Comparison of ENCODE assay signal across 15 cellular contexts in the genomic region with DNA sequence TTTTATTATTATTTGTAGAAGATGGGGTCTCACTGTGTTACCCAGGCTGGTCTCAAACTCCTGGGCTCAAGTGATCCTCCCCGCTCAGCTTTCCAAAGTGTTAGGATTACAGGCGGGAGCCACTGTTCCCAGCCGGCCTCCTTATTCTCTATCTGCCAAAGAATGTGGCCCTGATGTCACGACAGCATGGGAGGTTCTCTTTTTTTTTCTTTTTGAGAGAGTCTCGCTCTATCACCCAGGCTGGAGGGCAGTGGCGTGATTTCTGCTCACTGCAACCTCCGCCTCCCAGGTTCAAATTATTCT. TPM values are rescaled to one million over a fixed set of nuclear protein-coding genes. Genes with fewer than 3 reads are reported as not detected.
DNase-seq lines count a peak whose midpoint lies in the region; ATAC-seq and TF ChIP-seq lines count a peak whose summit lies in the region.
"Had no signal": no experiment of that assay in that cellular context is flagged by ENCODE, and none has a peak within 500 bp of the region (broad histone marks: within the 10 kb centered on the region; RNA-seq: fewer than 3 reads in every experiment).

No MANE protein-coding gene starts in this region.

- peaks cover 7% of the 10 kb centered on the region; the same call in 1 of the 2 replicates for H4K20me1 ChIP-seq in Karpas-422 (ENCODE audit: insufficient read depth, low read depth, low read length)

- CTCF ChIA-PET in activated CD8-positive, alpha-beta T cell treated with anti-CD3 and anti-CD28 coated beads, Interleukin-2, amount 10 ng/mL, durations not matched to agents 7 days and 5 days (lab: Charles Lee), result no interaction called here

- H3K9me3 ChIP-seq in Karpas-422 (ENCODE audit: low read length) (no peaks in the 10 kb centered on the region), MG63 (no peaks in the 10 kb centered on the region)
- H3K9me3 ChIP-seq: BLaER1 treated with 17β-estradiol and CSF1 and Interleukin-3, amounts not matched to agents 10 nM and 100 nM had no signal

- H3K4me3 ChIP-seq in Karpas-422 (ENCODE audit: low read length), result no peak overlapping the region
- H3K4me3 ChIP-seq in MG63, result no peak overlapping the region
- H3K4me3 ChIP-seq in H7 (ENCODE audit: insufficient read depth, low read depth, low read length), result no peak overlapping the region
- H3K4me3 ChIP-seq: BLaER1 treated with 17β-estradiol and CSF1 and Interleukin-3, amounts not matched to agents 10 nM and 100 nM had no signal

- no peaks in the 10 kb centered on the region for H3K27me3 Mint-ChIP-seq in brain
- H3K27me3 Mint-ChIP-seq in nephron progenitor cell (ENCODE audit: low read depth, poor library complexity), result no peaks in the 10 kb centered on the region
- no peaks in the 10 kb centered on the region for H3K27me3 Mint-ChIP-seq in stimulated activated memory B cell treated with anti-CD40 and anti-IgM and Interleukin-4, amounts not matched to agents 10 μg/mL and 1 μg/mL and 100 μg/mL, for 72 hours
- H3K27me3 Mint-ChIP-seq in activated CD8-positive, alpha-beta T cell treated with anti-CD3 and anti-CD28 coated beads, Interleukin-2, amount 10 ng/mL, durations not matched to agents 7 days and 5 days (ENCODE audit: low read depth), result no peaks in the 10 kb centered on the region
- H3K27me3 Mint-ChIP-seq: CD4-positive, CD25-positive, alpha-beta regulatory T cell had no signal

- H3K9me3 Mint-ChIP-seq in brain, result peaks cover 0 to 2% (median 0%) of the 10 kb centered on the region in 5 experiments
- H3K9me3 Mint-ChIP-seq in nephron progenitor cell, result no peaks in the 10 kb centered on the region
- H3K9me3 Mint-ChIP-seq in stimulated activated memory B cell treated with anti-CD40 and anti-IgM and Interleukin-4, amounts not matched to agents 10 μg/mL and 1 μg/mL and 100 μg/mL, for 72 hours, result no peaks in the 10 kb centered on the region
- no peaks in the 10 kb centered on the region for H3K9me3 Mint-ChIP-seq in activated CD8-positive, alpha-beta T cell treated with anti-CD3 and anti-CD28 coated beads, Interleukin-2, amount 10 ng/mL, durations not matched to agents 7 days and 5 days (ENCODE audit: insufficient read depth)
- H3K9me3 Mint-ChIP-seq: CD4-positive, CD25-positive, alpha-beta regulatory T cell had no signal

- ATAC-seq in stimulated activated memory B cell treated with anti-CD40 and anti-IgM and Interleukin-4, amounts not matched to agents 10 μg/mL and 1 μg/mL and 100 μg/mL, for 72 hours, result no peak
- ATAC-seq in activated CD8-positive, alpha-beta T cell treated with anti-CD3 and anti-CD28 coated beads, Interleukin-2, amount 10 ng/mL, durations not matched to agents 7 days and 5 days, result no peak

- H3K9ac ChIP-seq in Karpas-422 (ENCODE audit: low read length), result peak overlapping the region; percentile 75; the same call in 1 of the 2 replicates

- peak overlapping the region; percentile 68 for H3K4me2 ChIP-seq in Karpas-422 (ENCODE audit: low read depth, low read length, poor library complexity, severe bottlenecking)

- H3K27ac Mint-ChIP-seq in brain (peak overlapping the region; percentile 69 to 98 (median 95)), nephron progenitor cell (peak overlapping the region; percentile 94)
- H3K27ac Mint-ChIP-seq in stimulated activated memory B cell treated with anti-CD40 and anti-IgM and Interleukin-4, amounts not matched to agents 10 μg/mL and 1 μg/mL and 100 μg/mL, for 72 hours, result peak overlapping the region; percentile 28
- no peak overlapping the region for H3K27ac Mint-ChIP-seq in activated CD8-positive, alpha-beta T cell treated with anti-CD3 and anti-CD28 coated beads, Interleukin-2, amount 10 ng/mL, durations not matched to agents 7 days and 5 days

- DNase-seq in Karpas-422 (no peak), nephron progenitor cell (no peak), MG63 (no peak), H7 (no peak)
- no peak for DNase-seq in stimulated activated CD4-positive, alpha-beta T cell treated with anti-CD3 and anti-CD28 coated beads, Interleukin-2, amount 100 ng/mL, for 24 hours
- no peak for DNase-seq in activated CD8-positive, alpha-beta T cell treated with anti-CD3 and anti-CD28 coated beads, Interleukin-2, amount 10 ng/mL, durations not matched to agents 7 days and 5 days
- DNase-seq: ACHN; CD4-positive, CD25-positive, alpha-beta regulatory T cell; DMS53; GF-D8 had no signal

- H3K79me2 ChIP-seq in Karpas-422 (ENCODE audit: low read length), result peaks cover 87% of the 10 kb centered on the region

- H3K36me3 Mint-ChIP-seq in brain (no peaks in the 10 kb centered on the region), nephron progenitor cell (ENCODE audit: low read depth) (no peaks in the 10 kb centered on the region)
- H3K36me3 Mint-ChIP-seq in stimulated activated memory B cell treated with anti-CD40 and anti-IgM and Interleukin-4, amounts not matched to agents 10 μg/mL and 1 μg/mL and 100 μg/mL, for 72 hours, result peaks cover 9% of the 10 kb centered on the region
- no peaks in the 10 kb centered on the region for H3K36me3 Mint-ChIP-seq in activated CD8-positive, alpha-beta T cell treated with anti-CD3 and anti-CD28 coated beads, Interleukin-2, amount 10 ng/mL, durations not matched to agents 7 days and 5 days (ENCODE audit: low read depth)
- H3K36me3 Mint-ChIP-seq: CD4-positive, CD25-positive, alpha-beta regulatory T cell had no signal

- peak overlapping the region; percentile 88; the same call in 1 of the 2 replicates for H3K27ac ChIP-seq in Karpas-422 (ENCODE audit: low read length)

- H3K27me3 ChIP-seq in Karpas-422 (ENCODE audit: low read length) (no peaks in the 10 kb centered on the region), MG63 (no peaks in the 10 kb centered on the region), H7 (ENCODE audit: control insufficient read depth, insufficient read depth, low read length) (no peaks in the 10 kb centered on the region)
- H3K27me3 ChIP-seq: BLaER1 treated with 17β-estradiol and CSF1 and Interleukin-3, amounts not matched to agents 10 nM and 100 nM had no signal

- POLR2A ChIA-PET in activated CD8-positive, alpha-beta T cell treated with anti-CD3 and anti-CD28 coated beads, Interleukin-2, amount 10 ng/mL, durations not matched to agents 7 days and 5 days (lab: Charles Lee), result no interaction called here

- TF ChIP-seq CTCF in brain (conservative IDR thresholded peaks at IDR 0.05), result no peak
- TF ChIP-seq CTCF in nephron progenitor cell (IDR thresholded peaks at IDR 0.05), result no peak

- peaks cover 49% of the 10 kb centered on the region for H3K4me1 ChIP-seq in Karpas-422 (ENCODE audit: low read length)

- no peaks in the 10 kb centered on the region for H3K36me3 ChIP-seq in Karpas-422 (ENCODE audit: insufficient read depth, low read length)
- peaks cover 8% of the 10 kb centered on the region for H3K36me3 ChIP-seq in MG63
- no peaks in the 10 kb centered on the region for H3K36me3 ChIP-seq in H7 (replicated peaks; ENCODE audit: control insufficient read depth, insufficient read depth, low read length)

- peaks cover 64% of the 10 kb centered on the region for H3K4me1 Mint-ChIP-seq in brain
- peaks cover 57% of the 10 kb centered on the region for H3K4me1 Mint-ChIP-seq in nephron progenitor cell
- H3K4me1 Mint-ChIP-seq in stimulated activated memory B cell treated with anti-CD40 and anti-IgM and Interleukin-4, amounts not matched to agents 10 μg/mL and 1 μg/mL and 100 μg/mL, for 72 hours, result peaks cover 39% of the 10 kb centered on the region
- peaks cover 11% of the 10 kb centered on the region for H3K4me1 Mint-ChIP-seq in activated CD8-positive, alpha-beta T cell treated with anti-CD3 and anti-CD28 coated beads, Interleukin-2, amount 10 ng/mL, durations not matched to agents 7 days and 5 days (ENCODE audit: low read depth)

- H3K4me3 Mint-ChIP-seq in brain (peak overlapping the region in 1 of 5 experiments; percentile 69), nephron progenitor cell (no peak overlapping the region)
- H3K4me3 Mint-ChIP-seq in stimulated activated memory B cell treated with anti-CD40 and anti-IgM and Interleukin-4, amounts not matched to agents 10 μg/mL and 1 μg/mL and 100 μg/mL, for 72 hours, result no peak overlapping the region
- no peak overlapping the region for H3K4me3 Mint-ChIP-seq in activated CD8-positive, alpha-beta T cell treated with anti-CD3 and anti-CD28 coated beads, Interleukin-2, amount 10 ng/mL, durations not matched to agents 7 days and 5 days
- H3K4me3 Mint-ChIP-seq: CD4-positive, CD25-positive, alpha-beta regulatory T cell had no signal

- no peaks in the 10 kb centered on the region for H3K9me2 ChIP-seq in Karpas-422 (replicated peaks; ENCODE audit: insufficient read depth, low read length)

- H2AFZ ChIP-seq in Karpas-422 (ENCODE audit: low read length), result no peak overlapping the region

RNA-seq across cellular contexts. Expression of a gene that starts 23.5 kb away (rescaled TPM):
- 32.7 and 38.2 TPM in 2 replicates for total RNA-seq in Karpas-422 (2014; rRNA removed; shearing (Covaris generic); ENCODE audit: low replicate concordance)
- polyA plus RNA-seq in brain (ENCODE audit: insufficient read depth, low read depth, low replicate concordance), result 40.8 TPM
- total RNA-seq in MG63 (2014; rRNA removed; shearing (Covaris generic); ENCODE audit: low replicate concordance), result 28.9 and 45.7 TPM in 2 replicates
- 10 to 100 TPM; 33.2 to 33.4 TPM for total RNA-seq in activated CD8-positive, alpha-beta T cell treated with anti-CD3 and anti-CD28 coated beads, Interleukin-2, amount 10 ng/mL, durations not matched to agents 7 days and 5 days
- total RNA-seq in H7 (2014; rRNA removed; shearing (Covaris generic)), result 117 and 151 TPM in 2 replicates

RNA-seq across cellular contexts. Expression of a gene that starts 33.6 kb away (rescaled TPM):
- 26.8 and 45.6 TPM in 2 replicates for total RNA-seq in Karpas-422 (2014; rRNA removed; shearing (Covaris generic); ENCODE audit: low replicate concordance)
- polyA plus RNA-seq in brain (ENCODE audit: insufficient read depth, low read depth, low replicate concordance), result 55.1 TPM
- 74.6 and 82.8 TPM in 2 replicates for total RNA-seq in MG63 (2014; rRNA removed; shearing (Covaris generic); ENCODE audit: low replicate concordance)
- 10 to 100 TPM; 20.4 to 20.5 TPM for total RNA-seq in activated CD8-positive, alpha-beta T cell treated with anti-CD3 and anti-CD28 coated beads, Interleukin-2, amount 10 ng/mL, durations not matched to agents 7 days and 5 days
- total RNA-seq in H7 (2014; rRNA removed; shearing (Covaris generic)), result 81.1 and 90.3 TPM in 2 replicates

RNA-seq across cellular contexts. Expression of a gene that starts 33.7 kb away (rescaled TPM):
- 16.5 and 28.1 TPM in 2 replicates for total RNA-seq in Karpas-422 (2014; rRNA removed; shearing (Covaris generic); ENCODE audit: low replicate concordance)
- polyA plus RNA-seq in brain (ENCODE audit: insufficient read depth, low read depth, low replicate concordance), result 18.0 TPM
- 29.3 and 39.2 TPM in 2 replicates for total RNA-seq in MG63 (2014; rRNA removed; shearing (Covaris generic); ENCODE audit: low replicate concordance)
- total RNA-seq in activated CD8-positive, alpha-beta T cell treated with anti-CD3 and anti-CD28 coated beads, Interleukin-2, amount 10 ng/mL, durations not matched to agents 7 days and 5 days, result 10 to 100 TPM; 20.2 to 23.0 TPM
- 58.2 and 68.3 TPM in 2 replicates for total RNA-seq in H7 (2014; rRNA removed; shearing (Covaris generic))

RNA-seq across cellular contexts. Expression of a gene that starts 46.6 kb away (rescaled TPM):
- total RNA-seq in Karpas-422 (2014; rRNA removed; shearing (Covaris generic); ENCODE audit: low replicate concordance), result 6.1 and 12.9 TPM in 2 replicates
- 1.9 TPM for polyA plus RNA-seq in brain (ENCODE audit: insufficient read depth, low read depth, low replicate concordance)
- 0.30 TPM in 1 of 2 replicates, not detected in the other for total RNA-seq in MG63 (2014; rRNA removed; shearing (Covaris generic); ENCODE audit: low replicate concordance)
- 1 to 10 TPM; 1.1 to 2.2 TPM for total RNA-seq in activated CD8-positive, alpha-beta T cell treated with anti-CD3 and anti-CD28 coated beads, Interleukin-2, amount 10 ng/mL, durations not matched to agents 7 days and 5 days
- total RNA-seq in H7 (2014; rRNA removed; shearing (Covaris generic)), result 0.59 and 5.0 TPM in 2 replicates
- total RNA-seq: H4, HT1080 had no signal

RNA-seq across cellular contexts. Expression of a gene that starts 58.9 kb away (rescaled TPM):
- 10.2 and 24.4 TPM in 2 replicates for total RNA-seq in Karpas-422 (2014; rRNA removed; shearing (Covaris generic); ENCODE audit: low replicate concordance)
- 29.0 TPM for polyA plus RNA-seq in brain (ENCODE audit: insufficient read depth, low read depth, low replicate concordance)
- 112 and 120 TPM in 2 replicates for total RNA-seq in MG63 (2014; rRNA removed; shearing (Covaris generic); ENCODE audit: low replicate concordance)
- total RNA-seq in activated CD8-positive, alpha-beta T cell treated with anti-CD3 and anti-CD28 coated beads, Interleukin-2, amount 10 ng/mL, durations not matched to agents 7 days and 5 days, result 10 to 100 TPM in 1 of 2 experiments, 1 to 10 TPM in 1; 9.3 to 11.2 TPM
- 49.5 and 50.3 TPM in 2 replicates for total RNA-seq in H7 (2014; rRNA removed; shearing (Covaris generic))
